ENCODE assay signal across 24 cellular contexts in the genomic region with DNA sequence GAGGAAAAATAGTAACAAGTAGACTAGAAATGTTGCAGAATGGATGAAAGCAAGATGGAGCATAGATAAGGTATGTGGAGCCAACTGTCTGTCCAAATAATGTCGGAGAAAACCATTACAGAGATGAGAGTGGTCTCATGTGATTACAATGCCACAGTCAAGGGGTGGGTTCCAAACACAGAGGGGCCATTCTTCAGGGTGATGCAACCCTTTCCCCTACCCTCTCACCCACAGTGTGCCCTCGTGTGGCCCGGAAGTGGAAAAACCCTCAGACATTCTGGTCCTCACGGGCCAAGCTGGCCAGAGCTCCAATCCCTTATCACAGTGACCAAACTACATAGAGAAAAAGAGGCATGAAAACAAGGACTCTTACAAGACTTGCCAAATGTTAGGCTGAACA. TPM values are rescaled to one million over a fixed set of nuclear protein-coding genes. Genes with fewer than 3 reads are reported as not detected.
"Had no signal": no experiment of that assay in that cellular context is flagged by ENCODE, and none has a peak within 500 bp of the region (broad histone marks: within the 10 kb centered on the region; RNA-seq: fewer than 3 reads in every experiment).

No MANE protein-coding gene starts in this region.

- FAIRE-seq: endometrium had no signal

- H3K36me3 ChIP-seq: ascending aorta, breast epithelium, gastrocnemius medialis, heart left ventricle, thyroid gland had no signal

- H3K4me1 ChIP-seq: ascending aorta, breast epithelium, gastrocnemius medialis, heart left ventricle, thyroid gland had no signal

- H3K27ac Mint-ChIP-seq: immature natural killer cell; natural killer cell treated with Interleukin-12 subunit alpha and Interleukin-12 subunit beta and Interleukin-15 and Interleukin-18, amount 100 ng/mL, for 72 hours had no signal

- H3K9me3 ChIP-seq: ascending aorta, gastrocnemius medialis, thyroid gland had no signal

- H3K9me3 Mint-ChIP-seq: natural killer cell treated with Interleukin-12 subunit alpha and Interleukin-12 subunit beta and Interleukin-15 and Interleukin-18, amount 100 ng/mL, for 72 hours had no signal

- H3K4me1 Mint-ChIP-seq: immature natural killer cell had no signal

- H3K4me3 ChIP-seq: ascending aorta, breast epithelium, coronary artery, gastrocnemius medialis, heart left ventricle, thyroid gland had no signal

- H3K27me3 ChIP-seq: ascending aorta, breast epithelium, gastrocnemius medialis, heart left ventricle, thyroid gland had no signal

- H3K27ac ChIP-seq: ascending aorta, breast epithelium, coronary artery, gastrocnemius medialis, heart left ventricle, thyroid gland had no signal

- H3K4me3 Mint-ChIP-seq: immature natural killer cell; natural killer cell treated with Interleukin-12 subunit alpha and Interleukin-12 subunit beta and Interleukin-15 and Interleukin-18, amount 100 ng/mL, for 72 hours had no signal

- DNase-seq: activated CD4-positive, CD25-positive, alpha-beta regulatory T cell treated with anti-CD3 and anti-CD28 coated beads, Interleukin-2, amount 50 U/mL, for 72 hours; activated CD8-positive, alpha-beta memory T cell treated with anti-CD3 and anti-CD28 coated beads for 24 hours; activated CD8-positive, alpha-beta memory T cell treated with anti-CD3 and anti-CD28 coated beads, Interleukin-2, amount 50 U/mL, for 48 hours; activated effector memory CD4-positive, alpha-beta T cell treated with Interleukin-2 at 50 U/mL for 16 hours; activated naive CD4-positive, alpha-beta T cell treated with anti-CD3 and anti-CD28 coated beads, Interleukin-2, amount 50 U/mL, for 16 hours; activated T-cell treated with anti-CD3 and anti-CD28 coated beads, Interleukin-2, amount 50 U/mL, for 48 hours; erythroblast; gastrocnemius medialis; heart left ventricle; immature natural killer cell; left ventricle myocardium superior; mesenchymal stem cell; nucleus accumbens; stimulated activated CD4-positive, alpha-beta T cell treated with anti-CD3 and anti-CD28 coated beads, Interleukin-12 subunit alpha, Interleukin-12 subunit beta, amount 100 ng/mL, for 4 hours; stimulated activated CD4-positive, alpha-beta T cell treated with anti-CD3 and anti-CD28 coated beads, Interleukin-1b, Interleukin-23, amount 100 ng/mL, for 48 hours; stimulated activated CD8-positive, alpha-beta memory T cell treated with anti-CD3 and anti-CD28 coated beads, Interleukin-4, amount 100 ng/mL, for 48 hours; stimulated activated naive CD4-positive, alpha-beta T cell treated with Interleukin-2 at 50 U/mL for 16 hours; T1000; thyroid gland had no signal

- ATAC-seq: gastrocnemius medialis; heart left ventricle; left ventricle myocardium superior; natural killer cell treated with Interleukin-12 subunit alpha and Interleukin-12 subunit beta and Interleukin-15 and Interleukin-18, amount 100 ng/mL, for 72 hours had no signal

- H3K36me3 Mint-ChIP-seq: immature natural killer cell; natural killer cell treated with Interleukin-12 subunit alpha and Interleukin-12 subunit beta and Interleukin-15 and Interleukin-18, amount 100 ng/mL, for 72 hours had no signal

RNA-seq across cellular contexts. Expression of a gene that starts 17.7 kb away (rescaled TPM):
- total RNA-seq: ascending aorta had no signal
